ENCODE assay signal across 24 cellular contexts in the genomic region with DNA sequence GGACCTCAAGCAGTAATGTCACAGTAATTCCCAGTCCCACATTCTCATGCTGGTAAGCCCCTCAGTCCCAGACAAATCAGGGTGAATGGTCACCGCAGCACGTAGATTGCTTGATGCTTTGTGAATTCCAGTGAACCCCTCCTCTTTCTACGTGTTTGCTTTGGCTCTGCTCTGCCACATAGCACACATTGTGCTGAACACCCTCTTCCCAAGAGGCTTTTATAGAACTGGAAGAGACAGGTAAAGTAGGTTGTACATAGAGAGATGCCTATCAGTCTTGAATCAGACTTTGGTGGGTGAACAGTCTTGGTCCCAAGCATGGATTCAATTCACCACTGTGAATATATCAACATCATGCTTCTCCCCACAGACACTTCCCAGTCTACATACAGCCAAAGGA. TPM values are rescaled to one million over a fixed set of nuclear protein-coding genes. Genes with fewer than 3 reads are reported as not detected.
"Had no signal": no experiment of that assay in that cellular context is flagged by ENCODE, and none has a peak within 500 bp of the region (broad histone marks: within the 10 kb centered on the region; RNA-seq: fewer than 3 reads in every experiment).

No MANE protein-coding gene starts in this region.

- H3K4me1 ChIP-seq: adrenal gland had no signal

- H3K9me3 ChIP-seq: adrenal gland, SK-N-SH had no signal

- H3K9me3 Mint-ChIP-seq: activated CD8-positive, alpha-beta T cell treated with anti-CD3 and anti-CD28 coated beads for 36 hours; activated naive CD8-positive, alpha-beta T cell treated with anti-CD3 and anti-CD28 coated beads, Interleukin-2, amount 10 ng/mL, durations not matched to agents 7 days and 5 days had no signal

- H3K27ac Mint-ChIP-seq: activated CD8-positive, alpha-beta T cell treated with anti-CD3 and anti-CD28 coated beads for 36 hours; activated naive CD8-positive, alpha-beta T cell treated with anti-CD3 and anti-CD28 coated beads, Interleukin-2, amount 10 ng/mL, durations not matched to agents 7 days and 5 days had no signal

- DNase-seq: activated CD4-positive, CD25-positive, alpha-beta regulatory T cell; activated CD8-positive, alpha-beta memory T cell treated with anti-CD3 and anti-CD28 coated beads, Interleukin-2, amount 50 U/mL, for 48 hours; activated CD8-positive, alpha-beta T cell treated with anti-CD3 and anti-CD28 coated beads for 36 hours; activated naive CD4-positive, alpha-beta T cell treated with anti-CD3 and anti-CD28 coated beads, Interleukin-2, amount 50 U/mL, for 16 hours; activated naive CD8-positive, alpha-beta T cell treated with anti-CD3 and anti-CD28 coated beads, Interleukin-2, amount 10 ng/mL, durations not matched to agents 7 days and 5 days; activated T-cell treated with anti-CD3 and anti-CD28 coated beads, Interleukin-2, amount 50 U/mL, for 1 hour; adrenal gland; anterior cingulate cortex; caudate nucleus; Karpas-422; NCI-H1105 treated with DMSO at 0.1 percent for 48 hours; NCI-H1436 treated with DMSO at 0.1 percent for 48 hours; NCI-H187 treated with DMSO at 0.1 percent for 48 hours; NCI-H2171 treated with DMSO at 0.1 percent for 48 hours; NCI-H345; NCI-H510A; NCI-H526 treated with DMSO at 0.1 percent for 48 hours; NCI-H82; SK-N-SH; T-helper 1 cell had no signal

- ATAC-seq: activated CD8-positive, alpha-beta T cell treated with anti-CD3 and anti-CD28 coated beads for 36 hours had no signal

- H3K4me2 ChIP-seq: SK-N-SH had no signal

- H3K36me3 ChIP-seq: adrenal gland had no signal

- H3K4me3 Mint-ChIP-seq: activated CD8-positive, alpha-beta T cell treated with anti-CD3 and anti-CD28 coated beads for 36 hours; activated naive CD8-positive, alpha-beta T cell treated with anti-CD3 and anti-CD28 coated beads, Interleukin-2, amount 10 ng/mL, durations not matched to agents 7 days and 5 days had no signal

- H3K27me3 Mint-ChIP-seq: activated CD8-positive, alpha-beta T cell treated with anti-CD3 and anti-CD28 coated beads for 36 hours had no signal

- H3K27me3 ChIP-seq: adrenal gland had no signal

- H3K27ac ChIP-seq: adrenal gland, VCaP had no signal

- H3K4me1 Mint-ChIP-seq: activated naive CD8-positive, alpha-beta T cell treated with anti-CD3 and anti-CD28 coated beads, Interleukin-2, amount 10 ng/mL, durations not matched to agents 7 days and 5 days had no signal

- H3K4me3 ChIP-seq: adrenal gland had no signal

- H3K9ac ChIP-seq: SK-N-SH had no signal

RNA-seq across cellular contexts. Expression of gene KRTAP9-6, which starts 0.6 kb away (rescaled TPM):
- total RNA-seq: activated CD8-positive, alpha-beta T cell treated with anti-CD3 and anti-CD28 coated beads for 36 hours; activated naive CD8-positive, alpha-beta T cell treated with anti-CD3 and anti-CD28 coated beads, Interleukin-2, amount 10 ng/mL, durations not matched to agents 7 days and 5 days; adrenal gland; OCI-LY7; RPMI7951; T-helper 2 cell treated with Interferon-gamma antibody and Interleukin-4, amounts not matched to agents 100 ng/mL and 5 ng/mL, for 36 hours had no signal
- polyA plus RNA-seq: adrenal gland, SK-N-SH had no signal

RNA-seq across cellular contexts. Expression of gene KRTAP9-9, which starts 9.4 kb away (rescaled TPM):
- total RNA-seq: activated CD8-positive, alpha-beta T cell treated with anti-CD3 and anti-CD28 coated beads for 36 hours; activated naive CD8-positive, alpha-beta T cell treated with anti-CD3 and anti-CD28 coated beads, Interleukin-2, amount 10 ng/mL, durations not matched to agents 7 days and 5 days; adrenal gland; OCI-LY7; RPMI7951; T-helper 2 cell treated with Interferon-gamma antibody and Interleukin-4, amounts not matched to agents 100 ng/mL and 5 ng/mL, for 36 hours had no signal
- polyA plus RNA-seq: adrenal gland, SK-N-SH had no signal

RNA-seq across cellular contexts. Expression of gene KRTAP9-7, which starts 10.9 kb away (rescaled TPM):
- total RNA-seq: activated CD8-positive, alpha-beta T cell treated with anti-CD3 and anti-CD28 coated beads for 36 hours; activated naive CD8-positive, alpha-beta T cell treated with anti-CD3 and anti-CD28 coated beads, Interleukin-2, amount 10 ng/mL, durations not matched to agents 7 days and 5 days; adrenal gland; OCI-LY7; RPMI7951; T-helper 2 cell treated with Interferon-gamma antibody and Interleukin-4, amounts not matched to agents 100 ng/mL and 5 ng/mL, for 36 hours had no signal
- polyA plus RNA-seq: adrenal gland, SK-N-SH had no signal

RNA-seq across cellular contexts. Expression of gene KRTAP9-4, which starts 15.1 kb away (rescaled TPM):
- total RNA-seq: activated CD8-positive, alpha-beta T cell treated with anti-CD3 and anti-CD28 coated beads for 36 hours; activated naive CD8-positive, alpha-beta T cell treated with anti-CD3 and anti-CD28 coated beads, Interleukin-2, amount 10 ng/mL, durations not matched to agents 7 days and 5 days; adrenal gland; OCI-LY7; RPMI7951; T-helper 2 cell treated with Interferon-gamma antibody and Interleukin-4, amounts not matched to agents 100 ng/mL and 5 ng/mL, for 36 hours had no signal
- polyA plus RNA-seq: adrenal gland, SK-N-SH had no signal

RNA-seq across cellular contexts. Expression of gene KRTAP9-8, which starts 26.8 kb away (rescaled TPM):
- total RNA-seq: activated CD8-positive, alpha-beta T cell treated with anti-CD3 and anti-CD28 coated beads for 36 hours; activated naive CD8-positive, alpha-beta T cell treated with anti-CD3 and anti-CD28 coated beads, Interleukin-2, amount 10 ng/mL, durations not matched to agents 7 days and 5 days; adrenal gland; OCI-LY7; RPMI7951; T-helper 2 cell treated with Interferon-gamma antibody and Interleukin-4, amounts not matched to agents 100 ng/mL and 5 ng/mL, for 36 hours had no signal
- polyA plus RNA-seq: adrenal gland, SK-N-SH had no signal
